1 cellular context compared by ENCODE assay signal in the genomic region with DNA sequence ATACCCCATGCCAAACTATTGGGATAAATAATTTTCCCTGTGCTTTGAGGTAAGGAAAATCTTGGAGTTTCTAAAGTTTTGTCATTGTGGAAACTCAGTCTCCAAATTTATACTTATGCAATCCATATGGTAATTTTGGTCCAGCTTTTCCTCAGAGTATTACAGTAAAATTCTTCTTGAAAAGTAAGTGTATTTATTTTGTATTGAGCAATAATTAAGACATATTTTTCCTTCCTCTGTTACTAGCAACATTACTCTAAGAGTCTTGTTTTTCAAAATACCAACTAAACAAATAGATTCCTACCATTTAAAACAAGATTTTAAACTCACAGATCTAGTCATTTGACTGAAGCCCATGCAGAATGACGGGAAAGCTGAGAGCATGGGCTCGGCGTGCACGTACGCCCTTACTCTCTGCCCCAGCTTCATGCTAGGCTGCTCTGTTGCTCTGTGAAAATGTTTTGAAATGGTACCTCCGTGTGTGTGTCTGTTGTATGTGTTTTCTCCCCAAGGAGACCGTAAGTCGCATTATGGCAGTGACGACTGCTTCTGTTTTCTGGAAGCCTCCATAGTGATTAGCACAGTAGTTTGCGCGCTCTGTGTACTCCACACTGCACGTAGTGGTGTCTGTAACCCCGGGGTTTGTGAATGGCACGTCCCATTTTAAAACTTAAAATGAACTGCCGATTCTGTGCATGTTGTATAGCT.
TF ChIP-seq lines count a peak whose summit lies in the region.

No MANE protein-coding gene starts in this region.

TF ChIP-seq in K562, 482 proteins besides CTCF, POLR2A, EP300 and RAD21 (continued from another document):
- TF ChIP-seq, protein P1, sequence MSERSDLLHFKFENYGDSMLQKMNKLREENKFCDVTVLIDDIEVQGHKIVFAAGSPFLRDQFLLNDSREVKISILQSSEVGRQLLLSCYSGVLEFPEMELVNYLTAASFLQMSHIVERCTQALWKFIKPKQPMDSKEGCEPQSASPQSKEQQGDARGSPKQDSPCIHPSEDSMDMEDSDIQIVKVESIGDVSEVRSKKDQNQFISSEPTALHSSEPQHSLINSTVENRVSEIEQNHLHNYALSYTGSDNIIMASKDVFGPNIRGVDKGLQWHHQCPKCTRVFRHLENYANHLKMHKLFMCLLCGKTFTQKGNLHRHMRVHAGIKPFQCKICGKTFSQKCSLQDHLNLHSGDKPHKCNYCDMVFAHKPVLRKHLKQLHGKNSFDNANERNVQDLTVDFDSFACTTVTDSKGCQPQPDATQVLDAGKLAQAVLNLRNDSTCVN (CRISPR knock-in tag; IDR thresholded peaks at IDR 0.05): no peak
